In the genomic region with DNA sequence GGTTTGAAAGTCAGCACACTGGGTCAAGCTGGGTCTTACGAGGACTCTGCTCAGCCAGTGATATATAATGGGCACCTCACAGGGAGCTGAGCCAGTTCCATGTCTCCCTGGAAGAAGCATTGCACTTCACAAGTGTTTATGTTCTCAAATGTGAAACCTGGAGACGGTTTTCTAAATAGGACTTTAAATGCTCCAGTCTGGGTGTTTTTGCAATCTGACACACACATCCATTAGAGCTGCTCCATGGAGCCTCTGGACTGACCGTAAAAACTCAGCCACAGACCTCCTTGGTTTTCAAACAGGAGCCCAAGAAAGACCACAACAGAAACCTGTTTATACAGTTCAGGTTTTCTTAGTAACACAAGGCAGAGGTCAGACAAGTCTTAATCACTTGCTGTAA, we compare ENCODE assay signal across 22 cellular contexts.
DNase-seq lines count a peak whose midpoint lies in the region; ATAC-seq and TF ChIP-seq lines count a peak whose summit lies in the region.
"Had no signal": no experiment of that assay in that cellular context is flagged by ENCODE, and none has a peak within 500 bp of the region (broad histone marks: within the 10 kb centered on the region; RNA-seq: fewer than 3 reads in every experiment).

No MANE protein-coding gene starts in this region.

- H3F3A ChIP-seq in GM23338 (replicated peaks; ENCODE audit: low read depth) = no peaks in the 10 kb centered on the region

- no peaks in the 10 kb centered on the region for H3K9me3 ChIP-seq in neuronal stem cell (replicated peaks in 1 of 2; ENCODE audit: control insufficient read depth in 2 of 2, insufficient read depth in 1 of 2, low read depth in 1 of 2, low read length in 2 of 2)

- no peak overlapping the region for H3K18ac ChIP-seq in neuronal stem cell (ENCODE audit: low read length)

- no peaks in the 10 kb centered on the region; the same call in 2 of the 3 replicates for H3K4me1 Mint-ChIP-seq in GM23338
- no peaks in the 10 kb centered on the region for H3K4me1 Mint-ChIP-seq in activated naive CD8-positive, alpha-beta T cell treated with anti-CD3 and anti-CD28 coated beads, Interleukin-2, amount 50 U/mL, for 24 hours
- H3K4me1 Mint-ChIP-seq: IgD-negative memory B cell had no signal

- no peak overlapping the region for H2BK12ac ChIP-seq in neuronal stem cell (ENCODE audit: low read length)

- H3K4ac ChIP-seq in neuronal stem cell (ENCODE audit: low read length) = no peak overlapping the region

- no peak overlapping the region for H3K4me3 ChIP-seq in GM23338
- H3K4me3 ChIP-seq in fibroblast of villous mesenchyme (ENCODE audit: low read depth, low read length) = no peak overlapping the region
- H3K4me3 ChIP-seq in neuronal stem cell (ENCODE audit: low read length in 2 of 2) = no peak overlapping the region
- H3K4me3 ChIP-seq: SK-N-MC had no signal

- no peak overlapping the region for H2BK120ac ChIP-seq in neuronal stem cell (ENCODE audit: low read depth, low read length)

- H3K4me1 ChIP-seq in GM23338 (ENCODE audit: insufficient read depth) = no peaks in the 10 kb centered on the region
- no peaks in the 10 kb centered on the region for H3K4me1 ChIP-seq in neuronal stem cell (ENCODE audit: control insufficient read depth in 2 of 2, insufficient read depth in 1 of 2, low read depth in 1 of 2, low read length in 2 of 2)

- H4K91ac ChIP-seq in neuronal stem cell (ENCODE audit: low read depth, low read length, poor library complexity) = no peak overlapping the region

- H3K9me3 Mint-ChIP-seq in GM23338 = no peaks in the 10 kb centered on the region
- H3K9me3 Mint-ChIP-seq in activated naive CD8-positive, alpha-beta T cell treated with anti-CD3 and anti-CD28 coated beads, Interleukin-2, amount 50 U/mL, for 24 hours = no peaks in the 10 kb centered on the region

- no peak overlapping the region for H2AK5ac ChIP-seq in neuronal stem cell (ENCODE audit: low read depth, low read length)

- no peaks in the 10 kb centered on the region for H3K27me3 Mint-ChIP-seq in GM23338 (ENCODE audit: insufficient read depth, low read depth, poor library complexity)
- H3K27me3 Mint-ChIP-seq in activated naive CD8-positive, alpha-beta T cell treated with anti-CD3 and anti-CD28 coated beads, Interleukin-2, amount 50 U/mL, for 24 hours = no peaks in the 10 kb centered on the region

- H3K4me2 ChIP-seq in GM23338 = no peak overlapping the region
- no peak overlapping the region for H3K4me2 ChIP-seq in neuronal stem cell (ENCODE audit: insufficient read depth, low read length, poor library complexity, severe bottlenecking)
- H3K4me2 ChIP-seq: KMS-11 had no signal

- no peak overlapping the region for H2BK15ac ChIP-seq in neuronal stem cell (ENCODE audit: low read length)

- TF ChIP-seq CTCF in GM23338 (conservative IDR thresholded peaks at IDR 0.05; ENCODE audit: low read depth in 2 of 2) = no peak
- no peak for TF ChIP-seq CTCF in fibroblast of villous mesenchyme (IDR thresholded peaks at IDR 0.05; ENCODE audit: insufficient read depth, low read depth, low read length)

- H3K27me3 ChIP-seq in GM23338 (ENCODE audit: insufficient read depth) (no peaks in the 10 kb centered on the region), neuronal stem cell (ENCODE audit: control insufficient read depth in 3 of 3, insufficient read depth in 3 of 3, low read depth in 1 of 3, low read length in 3 of 3) (no peaks in the 10 kb centered on the region)

- H2AFZ ChIP-seq in GM23338 = 0 out of 2 replicates have a peak overlapping the region, but pooled peaks have one; percentile 32
- H2AFZ ChIP-seq in neuronal stem cell (ENCODE audit: low read length) = peak overlapping the region; percentile 24

- H3K14ac ChIP-seq in neuronal stem cell (ENCODE audit: low read length) = no peak overlapping the region

- no peak for ATAC-seq in GM23338
- ATAC-seq in GM18873 (IDR thresholded peaks at IDR 0.05; ENCODE audit: low FRiP score, unreplicated experiment) = no peak
- no peak for ATAC-seq in activated naive CD8-positive, alpha-beta T cell treated with anti-CD3 and anti-CD28 coated beads, Interleukin-2, amount 50 U/mL, for 24 hours
- ATAC-seq: HCT116 had no signal

- 0 out of 2 replicates have a peak, but pooled peaks cover 5% of the 10 kb centered on the region for H3K9me2 ChIP-seq in GM23338 (ENCODE audit: insufficient read depth)

- H3K79me1 ChIP-seq in neuronal stem cell (ENCODE audit: low read depth, low read length) = no peaks in the 10 kb centered on the region

- H3K27ac ChIP-seq in GM23338 (ENCODE audit: low read depth) (no peak overlapping the region), neuronal stem cell (replicated peaks; ENCODE audit: low read length) (no peak overlapping the region)
- H3K27ac ChIP-seq: 22Rv1, KMS-11, SK-N-MC had no signal

- H3K27ac Mint-ChIP-seq in GM23338 = no peak overlapping the region
- no peak overlapping the region for H3K27ac Mint-ChIP-seq in activated naive CD8-positive, alpha-beta T cell treated with anti-CD3 and anti-CD28 coated beads, Interleukin-2, amount 50 U/mL, for 24 hours
- H3K27ac Mint-ChIP-seq: IgD-negative memory B cell had no signal

- H3K23ac ChIP-seq in neuronal stem cell (ENCODE audit: low read depth, low read length, poor library complexity) = no peak overlapping the region

- H3K79me2 ChIP-seq in GM23338 (replicated peaks; ENCODE audit: insufficient read depth) = no peaks in the 10 kb centered on the region

- H3K36me3 Mint-ChIP-seq in GM23338 (ENCODE audit: low read depth) = no peaks in the 10 kb centered on the region
- no peaks in the 10 kb centered on the region for H3K36me3 Mint-ChIP-seq in activated naive CD8-positive, alpha-beta T cell treated with anti-CD3 and anti-CD28 coated beads, Interleukin-2, amount 50 U/mL, for 24 hours (ENCODE audit: low read depth)
- H3K36me3 Mint-ChIP-seq: IgD-negative memory B cell had no signal

- no peak overlapping the region for H4K8ac ChIP-seq in neuronal stem cell (ENCODE audit: low read depth, low read length)

- no peak for DNase-seq in GM23338 (ENCODE audit: low spot score)
- DNase-seq in amniotic epithelial cell (ENCODE audit: low read depth) = peak; percentile 24
- peak; percentile 23 for DNase-seq in fibroblast of villous mesenchyme (ENCODE audit: low read depth)
- DNase-seq in neuronal stem cell (ENCODE audit: low spot score) = no peak
- no peak for DNase-seq in pons (ENCODE audit: low spot score)
- DNase-seq in head of caudate nucleus = no peak
- DNase-seq in activated naive CD8-positive, alpha-beta T cell treated with anti-CD3 and anti-CD28 coated beads, Interleukin-2, amount 50 U/mL, for 24 hours = no peak
- DNase-seq: DMS153, DND-41, NCI-H1092, NCI-H1417 treated with DMSO at 0.1 percent for 48 hours, NCI-H1694 treated with DMSO at 0.1 percent for 48 hours, NCI-H2081, NCI-H2227 treated with DMSO at 0.1 percent for 48 hours, NCI-H69, SIG-M5 had no signal

- no peaks in the 10 kb centered on the region for H4K20me1 ChIP-seq in GM23338 (replicated peaks; ENCODE audit: insufficient read depth)

- WGBS in neuronal stem cell (ENCODE audit: extremely low coverage in 2 of 2, insufficient read length in 2 of 2, insufficient replicate concordance in 1 of 2), 2 donors = no CpG with 5 or more reads among the region's 3 CpGs

- H2BK5ac ChIP-seq in neuronal stem cell (ENCODE audit: low read length) = no peak overlapping the region

- H3K36me3 ChIP-seq in GM23338 (ENCODE audit: insufficient read depth) = no peaks in the 10 kb centered on the region
- H3K36me3 ChIP-seq in neuronal stem cell (replicated peaks in 1 of 2; ENCODE audit: control insufficient read depth in 2 of 2, insufficient read depth in 2 of 2, low read length in 2 of 2) = no peaks in the 10 kb centered on the region

- no peak overlapping the region for H3K4me3 Mint-ChIP-seq in GM23338
- no peak overlapping the region for H3K4me3 Mint-ChIP-seq in activated naive CD8-positive, alpha-beta T cell treated with anti-CD3 and anti-CD28 coated beads, Interleukin-2, amount 50 U/mL, for 24 hours
- H3K4me3 Mint-ChIP-seq: IgD-negative memory B cell had no signal

- no peak overlapping the region for H3K9ac ChIP-seq in neuronal stem cell (ENCODE audit: low read depth, low read length, poor library complexity)
- H3K9ac ChIP-seq: KMS-11 had no signal

- intact Hi-C loops in head of caudate nucleus (cut with DNase I) = no loop called here

TF ChIP-seq in GM23338, 12 proteins besides CTCF, POLR2A, EP300 and RAD21 (continues in another document):
- TF ChIP-seq EZH2 (IDR thresholded peaks at IDR 0.05; ENCODE audit: low read depth, unreplicated experiment) (no peak), ZNF114 (CRISPR knock-in tag; IDR thresholded peaks at IDR 0.05) (no peak), NANOG (IDR thresholded peaks at IDR 0.05; ENCODE audit: borderline replicate concordance) (no peak)
- TF ChIP-seq, protein P1, sequence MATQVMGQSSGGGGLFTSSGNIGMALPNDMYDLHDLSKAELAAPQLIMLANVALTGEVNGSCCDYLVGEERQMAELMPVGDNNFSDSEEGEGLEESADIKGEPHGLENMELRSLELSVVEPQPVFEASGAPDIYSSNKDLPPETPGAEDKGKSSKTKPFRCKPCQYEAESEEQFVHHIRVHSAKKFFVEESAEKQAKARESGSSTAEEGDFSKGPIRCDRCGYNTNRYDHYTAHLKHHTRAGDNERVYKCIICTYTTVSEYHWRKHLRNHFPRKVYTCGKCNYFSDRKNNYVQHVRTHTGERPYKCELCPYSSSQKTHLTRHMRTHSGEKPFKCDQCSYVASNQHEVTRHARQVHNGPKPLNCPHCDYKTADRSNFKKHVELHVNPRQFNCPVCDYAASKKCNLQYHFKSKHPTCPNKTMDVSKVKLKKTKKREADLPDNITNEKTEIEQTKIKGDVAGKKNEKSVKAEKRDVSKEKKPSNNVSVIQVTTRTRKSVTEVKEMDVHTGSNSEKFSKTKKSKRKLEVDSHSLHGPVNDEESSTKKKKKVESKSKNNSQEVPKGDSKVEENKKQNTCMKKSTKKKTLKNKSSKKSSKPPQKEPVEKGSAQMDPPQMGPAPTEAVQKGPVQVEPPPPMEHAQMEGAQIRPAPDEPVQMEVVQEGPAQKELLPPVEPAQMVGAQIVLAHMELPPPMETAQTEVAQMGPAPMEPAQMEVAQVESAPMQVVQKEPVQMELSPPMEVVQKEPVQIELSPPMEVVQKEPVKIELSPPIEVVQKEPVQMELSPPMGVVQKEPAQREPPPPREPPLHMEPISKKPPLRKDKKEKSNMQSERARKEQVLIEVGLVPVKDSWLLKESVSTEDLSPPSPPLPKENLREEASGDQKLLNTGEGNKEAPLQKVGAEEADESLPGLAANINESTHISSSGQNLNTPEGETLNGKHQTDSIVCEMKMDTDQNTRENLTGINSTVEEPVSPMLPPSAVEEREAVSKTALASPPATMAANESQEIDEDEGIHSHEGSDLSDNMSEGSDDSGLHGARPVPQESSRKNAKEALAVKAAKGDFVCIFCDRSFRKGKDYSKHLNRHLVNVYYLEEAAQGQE (IDR thresholded peaks at IDR 0.05; ENCODE audit: unreplicated experiment) = no peak

Comparison
In these comparisons a context has a peak if more than half of its experiments do, and no peak if none do; other contexts are left out.
1. DNase-seq: peak in amniotic epithelial cell (single experiment) and fibroblast of villous mesenchyme (single experiment); none in GM23338 (single experiment), neuronal stem cell (single experiment), pons (single experiment), head of caudate nucleus (0 of 42) and activated naive CD8-positive, alpha-beta T cell treated with anti-CD3 and anti-CD28 coated beads, Interleukin-2, amount 50 U/mL, for 24 hours (single experiment).